In genomic region chr6:70846207-70846835, GRCh38 we compare ENCODE assay signal across 24 cellular contexts.
DNase-seq lines count a peak whose midpoint lies in the region; ATAC-seq and TF ChIP-seq lines count a peak whose summit lies in the region.
"Had no signal": no experiment of that assay in that cellular context is flagged by ENCODE, and none has a peak within 500 bp of the region (broad histone marks: within the 10 kb centered on the region; RNA-seq: fewer than 3 reads in every experiment).

No MANE protein-coding gene starts in this region.

- BruUV-seq in Calu3 (replicated peaks; lab: Mats Ljungman, UMichigan), result no TSS peak

- no peaks in the 10 kb centered on the region for H3K4me1 ChIP-seq in GM23338 (ENCODE audit: insufficient read depth)
- H3K4me1 ChIP-seq: SJSA1, tibial artery had no signal

- H3K4me3 Mint-ChIP-seq in Calu3 (ENCODE audit: low read depth, unreplicated experiment), result no peak overlapping the region
- no peak overlapping the region for H3K4me3 Mint-ChIP-seq in GM23338
- H3K4me3 Mint-ChIP-seq in glutamatergic neuron (ENCODE audit: unreplicated experiment), result no peak overlapping the region
- H3K4me3 Mint-ChIP-seq: stimulated activated naive CD8-positive, alpha-beta T cell treated with anti-CD3 and anti-CD28 coated beads, Interleukin-15, Interleukin-2, amounts not matched to agents 100 ng/mL and 50 ng/mL, for 24 hours had no signal

- H3K9me3 Mint-ChIP-seq in Calu3 (ENCODE audit: low read depth, unreplicated experiment) (no peaks in the 10 kb centered on the region), GM23338 (no peaks in the 10 kb centered on the region), glutamatergic neuron (ENCODE audit: unreplicated experiment) (peaks cover under 1% of the 10 kb centered on the region)
- H3K9me3 Mint-ChIP-seq: stimulated activated naive CD8-positive, alpha-beta T cell treated with anti-CD3 and anti-CD28 coated beads, Interleukin-15, Interleukin-2, amounts not matched to agents 100 ng/mL and 50 ng/mL, for 24 hours had no signal

- H3K36me3 Mint-ChIP-seq in Calu3 (ENCODE audit: insufficient read depth, unreplicated experiment), result no peaks in the 10 kb centered on the region
- no peaks in the 10 kb centered on the region for H3K36me3 Mint-ChIP-seq in GM23338 (ENCODE audit: low read depth)
- no peaks in the 10 kb centered on the region for H3K36me3 Mint-ChIP-seq in glutamatergic neuron (ENCODE audit: unreplicated experiment)

- no peak overlapping the region for H3K27ac Mint-ChIP-seq in Calu3 (ENCODE audit: unreplicated experiment)
- H3K27ac Mint-ChIP-seq in GM23338, result no peak overlapping the region
- H3K27ac Mint-ChIP-seq in glutamatergic neuron (ENCODE audit: unreplicated experiment), result peak overlapping the region; percentile 23

- 0 out of 2 replicates have a peak, but pooled peaks cover 3% of the 10 kb centered on the region for H4K20me1 ChIP-seq in GM23338 (replicated peaks; ENCODE audit: insufficient read depth)

- no peaks in the 10 kb centered on the region for H3K79me2 ChIP-seq in GM23338 (replicated peaks; ENCODE audit: insufficient read depth)
- H3K79me2 ChIP-seq: hepatocyte had no signal

- H2AFZ ChIP-seq in GM23338, result no peak overlapping the region
- H2AFZ ChIP-seq: hepatocyte had no signal

- POLR2A ChIA-PET in HEK293T (lab: Yijun Ruan, JAX), result no interaction called here

- H3K27me3 ChIP-seq in GM23338 (ENCODE audit: insufficient read depth), result no peaks in the 10 kb centered on the region
- H3K27me3 ChIP-seq: hepatocyte, MG63, SJSA1, tibial artery had no signal

- CTCF ChIA-PET in Calu3 (lab: Charles Lee), result no interaction called here
- CTCF ChIA-PET in HEK293T (lab: Yijun Ruan, JAX), result no interaction called here

- ATAC-seq in GM23338, result peak; percentile 56

- H3K36me3 ChIP-seq in GM23338 (ENCODE audit: insufficient read depth), result 0 out of 2 replicates have a peak, but pooled peaks cover 5% of the 10 kb centered on the region
- H3K36me3 ChIP-seq: HAP-1, MG63, SJSA1, tibial artery had no signal

- no peaks in the 10 kb centered on the region for H3K9me2 ChIP-seq in GM23338 (ENCODE audit: insufficient read depth)

- no peak for TF ChIP-seq CTCF in Calu3 (IDR thresholded peaks at IDR 0.05; ENCODE audit: unreplicated experiment)
- no peak for TF ChIP-seq CTCF in GM23338 (conservative IDR thresholded peaks at IDR 0.05; ENCODE audit: low read depth in 2 of 2)
- no peak for TF ChIP-seq CTCF in glutamatergic neuron (IDR thresholded peaks at IDR 0.05; ENCODE audit: partially characterized antibody, unreplicated experiment)

- intact Hi-C loops in Calu3 (cut with micrococcal nuclease; ENCODE audit: unreplicated experiment), result no loop called here

- H3K4me2 ChIP-seq in GM23338, result no peak overlapping the region
- H3K4me2 ChIP-seq: hepatocyte had no signal

- no peaks in the 10 kb centered on the region for H3K27me3 Mint-ChIP-seq in Calu3 (ENCODE audit: unreplicated experiment)
- H3K27me3 Mint-ChIP-seq in GM23338 (ENCODE audit: insufficient read depth, low read depth, poor library complexity), result peaks cover 4% of the 10 kb centered on the region
- H3K27me3 Mint-ChIP-seq in glutamatergic neuron (ENCODE audit: unreplicated experiment), result peaks cover under 1% of the 10 kb centered on the region
- H3K27me3 Mint-ChIP-seq: stimulated activated naive CD8-positive, alpha-beta T cell treated with anti-CD3 and anti-CD28 coated beads, Interleukin-15, Interleukin-2, amounts not matched to agents 100 ng/mL and 50 ng/mL, for 24 hours had no signal

- H3K27ac ChIP-seq in GM23338 (ENCODE audit: low read depth), result no peak overlapping the region
- H3K27ac ChIP-seq: hepatocyte, SJSA1, tibial artery had no signal

- DNase-seq in Calu3 (peak; percentile 4), GM23338 (ENCODE audit: low spot score) (no peak), NCI-H69 (lab: John Stamatoyannopoulos, UW) (peak; percentile 88), glutamatergic neuron (no peak), iPS-NIHi11 (ENCODE audit: low spot score) (no peak), EL (no peak), HEK293T (ENCODE audit: extremely low spot score) (no peak), LoVo (ENCODE audit: low spot score) (no peak)
- DNase-seq: activated CD4-positive, alpha-beta T cell treated with anti-CD3 and anti-CD28 coated beads for 4 hours; activated naive CD4-positive, alpha-beta T cell treated with anti-CD3 and anti-CD28 coated beads, Interleukin-2, amount 50 U/mL, for 16 hours; aorta; dermis blood vessel endothelial cell; DMS 273 treated with DMSO at 0.1 percent for 48 hours; mammary epithelial cell; MG63; NCI-H187 treated with DMSO at 0.1 percent for 48 hours; NCI-H526 treated with DMSO at 0.1 percent for 48 hours; occipital lobe; stimulated activated CD4-positive, alpha-beta T cell treated with anti-CD3 and anti-CD28 coated beads, Interleukin-12 subunit alpha, Interleukin-12 subunit beta, amount 100 ng/mL, for 4 hours; tibial artery had no signal

- no peak overlapping the region for H3K4me3 ChIP-seq in GM23338
- H3K4me3 ChIP-seq: HAP-1, hepatocyte, MG63, SJSA1, tibial artery had no signal

- H3F3A ChIP-seq in GM23338 (replicated peaks; ENCODE audit: low read depth), result no peaks in the 10 kb centered on the region

- H3K4me1 Mint-ChIP-seq in Calu3 (ENCODE audit: low read depth, unreplicated experiment), result peaks cover 9% of the 10 kb centered on the region
- peaks cover 40% of the 10 kb centered on the region for H3K4me1 Mint-ChIP-seq in GM23338
- H3K4me1 Mint-ChIP-seq in glutamatergic neuron (ENCODE audit: low read depth, unreplicated experiment), result peaks cover 28% of the 10 kb centered on the region

TF ChIP-seq in GM23338, 12 proteins besides CTCF, POLR2A, EP300 and RAD21 (continues in another document):
- TF ChIP-seq JUNB (IDR thresholded peaks at IDR 0.05; ENCODE audit: unreplicated experiment), result no peak
- TF ChIP-seq CREB1 (CRISPR knock-in tag; IDR thresholded peaks at IDR 0.05; ENCODE audit: low read depth), result no peak
- no peak for TF ChIP-seq NANOG (IDR thresholded peaks at IDR 0.05; ENCODE audit: borderline replicate concordance)
- no peak for TF ChIP-seq ZNF331 (CRISPR knock-in tag; IDR thresholded peaks at IDR 0.05; ENCODE audit: low read depth)
- TF ChIP-seq POLR2AphosphoS5 (IDR thresholded peaks at IDR 0.05; ENCODE audit: low read depth), result no peak
- no peak for TF ChIP-seq ZNF114 (CRISPR knock-in tag; IDR thresholded peaks at IDR 0.05)
- TF ChIP-seq STAT1 (IDR thresholded peaks at IDR 0.05; ENCODE audit: unreplicated experiment), result no peak
- no peak for TF ChIP-seq ETS1 (IDR thresholded peaks at IDR 0.05)
- no peak for TF ChIP-seq EZH2phosphoT487 (IDR thresholded peaks at IDR 0.05; ENCODE audit: unreplicated experiment)

TF ChIP-seq in HEK293T, 16 proteins besides CTCF, POLR2A, EP300 and RAD21:
- TF ChIP-seq SP1 (IDR thresholded peaks at IDR 0.05) (no peak), FOXA1 (IDR thresholded peaks at IDR 0.05) (no peak), HDGF (IDR thresholded peaks at IDR 0.05; ENCODE audit: borderline replicate concordance) (no peak), TARDBP (IDR thresholded peaks at IDR 0.05) (no peak), SUZ12 (IDR thresholded peaks at IDR 0.05) (no peak), LEF1 (IDR thresholded peaks at IDR 0.05; ENCODE audit: borderline replicate concordance) (no peak), BHLHE40 (IDR thresholded peaks at IDR 0.05; ENCODE audit: borderline replicate concordance) (no peak), FOXK2 (IDR thresholded peaks at IDR 0.05) (no peak), L3MBTL2 (conservative IDR thresholded peaks at IDR 0.05) (no peak), FOXM1 (IDR thresholded peaks at IDR 0.05; ENCODE audit: borderline replicate concordance) (no peak)

Comparison
In these comparisons a context has a peak if more than half of its experiments do, and no peak if none do; other contexts are left out.
1. DNase-seq: peak in Calu3 (single experiment) and NCI-H69 (single experiment); none in GM23338 (single experiment), glutamatergic neuron (single experiment), iPS-NIHi11 (single experiment), EL (single experiment), HEK293T (single experiment) and LoVo (single experiment).